ENCODE assay signal across 7 cellular contexts in the genomic region with DNA sequence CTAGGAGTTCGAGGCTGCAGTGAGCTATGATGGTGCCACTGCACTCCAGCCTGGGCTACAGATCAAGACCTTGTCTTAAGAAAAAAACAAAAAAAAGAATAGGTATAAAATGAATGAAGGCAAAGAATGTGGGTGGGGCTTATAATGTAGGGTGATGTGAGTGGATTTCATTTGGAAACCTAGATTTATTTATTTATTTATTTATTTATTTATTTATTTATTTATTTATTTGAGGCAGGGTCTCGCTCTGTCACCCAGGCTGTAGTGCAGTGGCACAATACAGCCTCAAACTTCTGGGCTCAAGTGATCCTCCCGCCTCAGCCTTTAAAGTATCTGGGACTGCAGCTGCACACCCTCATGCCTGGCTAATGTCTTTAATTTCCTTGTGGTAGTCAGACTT. TPM values are rescaled to one million over a fixed set of nuclear protein-coding genes. Genes with fewer than 3 reads are reported as not detected.
DNase-seq lines count a peak whose midpoint lies in the region; ATAC-seq, FAIRE-seq and TF ChIP-seq lines count a peak whose summit lies in the region.
"Not testable (repeated sequence)": the region's sequence is repeated elsewhere in the genome, so short reads cannot be mapped to it uniquely, and the experiment has no call there.
"Had no signal": no experiment of that assay in that cellular context is flagged by ENCODE, and none has a peak within 500 bp of the region (broad histone marks: within the 10 kb centered on the region; RNA-seq: fewer than 3 reads in every experiment).

No MANE protein-coding gene starts in this region.

- not testable (repeated sequence) for H3K4ac ChIP-seq in mesenchymal stem cell (ENCODE audit: low read depth in 1 of 2, low read length in 2 of 2)

- not testable (repeated sequence) for ATAC-seq in A549; activated T-cell treated with anti-CD3 and anti-CD28 coated beads, Interleukin-2, amount 50 U/mL, for 72 hours (replicated peaks in 1 of 2); HepG2

- not testable (repeated sequence) for H3K27me3 ChIP-seq in HepG2 (ENCODE audit: control insufficient read depth in 1 of 2, insufficient read depth in 2 of 2, low read length in 2 of 2); mesenchymal stem cell (ENCODE audit: control insufficient read depth in 1 of 2, insufficient read depth in 1 of 2, low read length in 2 of 2)

- H3K36me3 Mint-ChIP-seq in activated T-cell treated with anti-CD3 and anti-CD28 coated beads, Interleukin-2, amount 50 U/mL, for 72 hours (ENCODE audit: insufficient read depth in 2 of 2) = not testable (repeated sequence)
- H3K36me3 Mint-ChIP-seq in dendritic cell treated with granulocyte-macrophage colony-stimulating factor and Interleukin-4, amounts not matched to agents 40 ng/mL and 50 ng/mL, for 4 days (ENCODE audit: low read depth) = peaks cover 78% of the 10 kb centered on the region

- peak overlapping the region; percentile 63 for H3K27ac Mint-ChIP-seq in activated T-cell treated with anti-CD3 and anti-CD28 coated beads, Interleukin-2, amount 50 U/mL, for 72 hours
- H3K27ac Mint-ChIP-seq in dendritic cell treated with granulocyte-macrophage colony-stimulating factor and Interleukin-4, amounts not matched to agents 40 ng/mL and 50 ng/mL, for 4 days = peak overlapping the region; percentile 60

- not testable (repeated sequence) for H3K27ac ChIP-seq in A549; HEK293 (ENCODE audit: extremely low read depth, low read depth, low read length); HepG2 (ENCODE audit: extremely low read length, insufficient read depth, low read length); mesenchymal stem cell (ENCODE audit: low read length, poor library complexity, severe bottlenecking)

- H3K14ac ChIP-seq in mesenchymal stem cell (ENCODE audit: low read length in 2 of 2) = not testable (repeated sequence)

- H3K4me1 ChIP-seq in A549 (peaks cover 33% of the 10 kb centered on the region), HepG2 (ENCODE audit: insufficient read depth, low read length) (peaks cover 48% of the 10 kb centered on the region)
- H3K4me1 ChIP-seq in HEK293 (ENCODE audit: control insufficient read depth, insufficient read depth, low read length); mesenchymal stem cell (ENCODE audit: control insufficient read depth, insufficient read depth, low read depth, low read length): not testable (repeated sequence)

- TF ChIP-seq RAD21 in A549 (conservative IDR thresholded peaks at IDR 0.05 in 1 of 2, IDR thresholded peaks at IDR 0.05 in 1 of 2); HepG2 (CRISPR knock-in tag; IDR thresholded peaks at IDR 0.05): not testable (repeated sequence)

- FAIRE-seq in A549 (lab: Jason Lieb, UNC); HepG2 (lab: Jason Lieb, UNC): not testable (repeated sequence)

- H3K9ac ChIP-seq in HepG2 (ENCODE audit: insufficient read depth, low read depth, low read length); mesenchymal stem cell (ENCODE audit: low read length): not testable (repeated sequence)

- H2AFZ ChIP-seq in HepG2 (ENCODE audit: low read length); mesenchymal stem cell (ENCODE audit: low read depth, low read length): not testable (repeated sequence)

- DNase-seq in A549 (ENCODE audit: low read depth in 1 of 2, low spot score in 1 of 2); activated T-cell treated with anti-CD3 and anti-CD28 coated beads, Interleukin-2, amount 50 U/mL, for 72 hours; HepG2 (ENCODE audit: low spot score): not testable (repeated sequence)
- peak; percentile 4 for DNase-seq in mesenchymal stem cell

- not testable (repeated sequence) for H4K91ac ChIP-seq in mesenchymal stem cell (ENCODE audit: low read length)

- not testable (repeated sequence) for H2BK5ac ChIP-seq in mesenchymal stem cell (ENCODE audit: low read depth, low read length, poor library complexity, severe bottlenecking)

- CTCF ChIA-PET in A549 (lab: Yijun Ruan, JAX) = interaction anchor here (2.9 kb wide), 1 partner anchor 29 kb away, joined by 7 read pairs; the partner anchor contains the start of gene NHLRC1
- CTCF ChIA-PET in HEK293 (lab: Yijun Ruan, JAX) = interaction anchor here (2.0 kb wide), 1 partner anchor 29 kb away, joined by 5 read pairs; the partner anchor contains the start of gene NHLRC1
- CTCF ChIA-PET in HepG2 (lab: Yijun Ruan, JAX; ENCODE audit: low intra/inter-chr PET ratio, low total read pairs) = not testable (repeated sequence)

- TF ChIP-seq CTCF in A549 (IDR thresholded peaks at IDR 0.05); HEK293 (tag by site-specific recombination; IDR thresholded peaks at IDR 0.05); HepG2 (CRISPR knock-in tag; IDR thresholded peaks at IDR 0.05): not testable (repeated sequence)

- H4K8ac ChIP-seq in mesenchymal stem cell (ENCODE audit: low read length) = not testable (repeated sequence)

- 91% methylated on average over 3 of the region's 3 CpGs for WGBS in A549 (ENCODE audit: missing lambda C conversion rate)
- WGBS in HepG2 (ENCODE audit: low lambda C conversion rate) = 97% methylated on average over 3 of the region's 3 CpGs
- whole genome bisulfite sequencing in mesenchymal stem cell = 97% methylated on average over 3 of the region's 3 CpGs

- peaks cover 20% of the 10 kb centered on the region for H3K79me1 ChIP-seq in mesenchymal stem cell (replicated peaks; ENCODE audit: low read length, poor library complexity, severe bottlenecking)

- not testable (repeated sequence) for H3K36me3 ChIP-seq in HEK293 (ENCODE audit: control insufficient read depth in 2 of 2, insufficient read depth in 1 of 2, low read length in 2 of 2); HepG2 (replicated peaks in 1 of 2; ENCODE audit: control insufficient read depth in 1 of 2, insufficient read depth in 2 of 2, low read length in 2 of 2); mesenchymal stem cell (ENCODE audit: control insufficient read depth in 1 of 2, insufficient read depth in 2 of 2, low read depth in 1 of 2, low read length in 2 of 2)

- not testable (repeated sequence) for H3K4me2 ChIP-seq in A549; HepG2 (ENCODE audit: low read depth, low read length); mesenchymal stem cell (ENCODE audit: low read length, poor library complexity, severe bottlenecking)

- H2AK5ac ChIP-seq in mesenchymal stem cell (ENCODE audit: low read length, severe bottlenecking) = not testable (repeated sequence)

- not testable (repeated sequence) for H2BK120ac ChIP-seq in mesenchymal stem cell (ENCODE audit: low read depth, low read length)

- H4K20me1 ChIP-seq in HepG2 (ENCODE audit: insufficient read depth, low read length) = not testable (repeated sequence)

- not testable (repeated sequence) for TF ChIP-seq EP300 in A549 (IDR thresholded peaks at IDR 0.05); HepG2 (IDR thresholded peaks at IDR 0.05; ENCODE audit: low read depth in 2 of 2, low read length in 2 of 2); HepG2 (CRISPR knock-in tag; IDR thresholded peaks at IDR 0.05; ENCODE audit: borderline replicate concordance)

- H3K4me1 Mint-ChIP-seq in activated T-cell treated with anti-CD3 and anti-CD28 coated beads, Interleukin-2, amount 50 U/mL, for 72 hours (ENCODE audit: low read depth) = peaks cover 51% of the 10 kb centered on the region
- peaks cover 43% of the 10 kb centered on the region for H3K4me1 Mint-ChIP-seq in dendritic cell treated with granulocyte-macrophage colony-stimulating factor and Interleukin-4, amounts not matched to agents 40 ng/mL and 50 ng/mL, for 4 days (ENCODE audit: low read depth)

- not testable (repeated sequence) for H2BK12ac ChIP-seq in mesenchymal stem cell (ENCODE audit: low read length in 2 of 2)

- not testable (repeated sequence) for H3K79me2 ChIP-seq in HepG2 (ENCODE audit: insufficient read depth, low read length)

- not testable (repeated sequence) for H3K9me3 Mint-ChIP-seq in activated T-cell treated with anti-CD3 and anti-CD28 coated beads, Interleukin-2, amount 50 U/mL, for 72 hours; dendritic cell treated with granulocyte-macrophage colony-stimulating factor and Interleukin-4, amounts not matched to agents 40 ng/mL and 50 ng/mL, for 4 days

- not testable (repeated sequence) for H3K4me3 ChIP-seq in A549; HEK293 (ENCODE audit: low read depth, low read length); HepG2 (replicated peaks in 1 of 3; ENCODE audit: insufficient read depth in 1 of 3, low read depth in 2 of 3, low read length in 3 of 3); mesenchymal stem cell (ENCODE audit: insufficient read depth in 1 of 2, low read depth in 1 of 2, low read length in 2 of 2)

- not testable (repeated sequence) for H3K18ac ChIP-seq in mesenchymal stem cell (ENCODE audit: low read depth in 1 of 2, low read length in 2 of 2)

- intact Hi-C loops in dendritic cell treated with granulocyte-macrophage colony-stimulating factor and Interleukin-4, amounts not matched to agents 40 ng/mL and 50 ng/mL, for 4 days (cut with micrococcal nuclease) = loop anchor here (10.0 kb wide), 2 partner anchors 173 to 447 kb away; partner anchors contain the start of gene NUP153
- intact Hi-C loops in HepG2 (cut with micrococcal nuclease; ENCODE audit: unreplicated experiment) = loop anchor here (10.0 kb wide), 2 partner anchors 167 to 447 kb away; partner anchors contain the start of genes KIF13A and NUP153

- not testable (repeated sequence) for TF ChIP-seq POLR2A in A549 (IDR thresholded peaks at IDR 0.05; ENCODE audit: low read length); HepG2 (IDR thresholded peaks at IDR 0.05; ENCODE audit: insufficient read depth in 1 of 2, low read depth in 2 of 2, low read length in 2 of 2)

- H2BK15ac ChIP-seq in mesenchymal stem cell (ENCODE audit: low read depth, poor library complexity, severe bottlenecking) = not testable (repeated sequence)

- not testable (repeated sequence) for H3K27me3 Mint-ChIP-seq in activated T-cell treated with anti-CD3 and anti-CD28 coated beads, Interleukin-2, amount 50 U/mL, for 72 hours (ENCODE audit: low read depth); dendritic cell treated with granulocyte-macrophage colony-stimulating factor and Interleukin-4, amounts not matched to agents 40 ng/mL and 50 ng/mL, for 4 days

- in situ Hi-C loops in HepG2 (cut with HindIII; ENCODE audit: extremely low pct_ligation_motif_present, low pct_unique_long_range_greater_than_20kb) = not testable (repeated sequence)

- not testable (repeated sequence) for BruUV-seq in HepG2 (replicated peaks; lab: Mats Ljungman, UMichigan)

- H3K4me3 Mint-ChIP-seq in activated T-cell treated with anti-CD3 and anti-CD28 coated beads, Interleukin-2, amount 50 U/mL, for 72 hours; dendritic cell treated with granulocyte-macrophage colony-stimulating factor and Interleukin-4, amounts not matched to agents 40 ng/mL and 50 ng/mL, for 4 days: not testable (repeated sequence)

- H3K9me3 ChIP-seq in A549; HEK293 (ENCODE audit: control insufficient read depth, insufficient read depth, low read depth, low read length); HepG2 (ENCODE audit: low read length); mesenchymal stem cell (ENCODE audit: control insufficient read depth, low read length): not testable (repeated sequence)

- not testable (repeated sequence) for H3K23ac ChIP-seq in mesenchymal stem cell (ENCODE audit: low read length in 2 of 2)

- POLR2A ChIA-PET in A549 (lab: Yijun Ruan, JAX); HEK293 (lab: Yijun Ruan, JAX); HepG2 (lab: Yijun Ruan, JAX): not testable (repeated sequence)

RNA-seq across cellular contexts. Expression of gene TPMT, which starts 3.5 kb away (rescaled TPM):
- polyA plus RNA-seq in A549 (2011; rRNA removed) (13.4 and 16.5 TPM in 2 replicates), A549 (2017; fragmentation: RNase III; extraction: RNeasy Plus Mini Kit Qiagen cat#74134 plus additional on column Dnase treatment) (11.0 to 11.2 TPM (median 11.2 TPM) in 3 replicates), HepG2 (2011; rRNA removed) (9.5 and 11.1 TPM in 2 replicates)
- 4.0 and 4.3 TPM in 2 replicates for polyA plus RNA-seq in A549 (2012; cell fraction: cytosol; rRNA removed)
- 1.0 and 1.9 TPM in 2 replicates for polyA plus RNA-seq in A549 (2012; cell fraction: nucleus; rRNA removed)
- 2.8 and 3.0 TPM in 2 replicates for polyA minus RNA-seq in A549 (2011; rRNA and poly(A)+ RNA removed)
- 1 to 10 TPM; 6.7 to 8.2 TPM for total RNA-seq in activated T-cell treated with anti-CD3 and anti-CD28 coated beads, Interleukin-2, amount 50 U/mL, for 72 hours
- 22.8 and 33.3 TPM in 2 replicates for total RNA-seq in HepG2 (2016; rRNA removed; fragmentation: Illumina TruSeq; extraction: Trizol)
- 6.9 and 7.2 TPM in 2 replicates for total RNA-seq in HepG2 (2016; cell fraction: cytosol; rRNA removed; fragmentation: Illumina TruSeq; extraction: Trizol; ENCODE audit: low read depth)
- total RNA-seq in HepG2 (2016; cell fraction: insoluble cytoplasmic fraction; rRNA removed; fragmentation: Illumina TruSeq; extraction: Trizol) = 22.5 and 34.3 TPM in 2 replicates
- total RNA-seq in HepG2 (2016; cell fraction: membrane; rRNA removed; fragmentation: Illumina TruSeq; extraction: Trizol) = 16.6 and 17.8 TPM in 2 replicates
- 8.8 and 9.6 TPM in 2 replicates for total RNA-seq in HepG2 (2016; cell fraction: nucleus; rRNA removed; fragmentation: Illumina TruSeq; extraction: Trizol)
- 6.1 and 8.9 TPM in 2 replicates for polyA plus RNA-seq in HepG2 (2011; cell fraction: cytosol; rRNA removed)
- 1.9 and 2.4 TPM in 2 replicates for polyA plus RNA-seq in HepG2 (2011; cell fraction: nucleus; rRNA removed)
- 9.8 and 12.6 TPM in 2 replicates for polyA plus RNA-seq in HepG2 (2012)
- 9.7 and 11.0 TPM in 2 replicates for polyA plus RNA-seq in HepG2 (2016; cell fraction: cytosol; fragmentation: Illumina TruSeq; extraction: Trizol; ENCODE audit: low read depth)
- 43.3 and 51.0 TPM in 2 replicates for polyA plus RNA-seq in HepG2 (2016; cell fraction: insoluble cytoplasmic fraction; fragmentation: Illumina TruSeq; extraction: Trizol; ENCODE audit: low read depth)
- 18.1 and 18.9 TPM in 2 replicates for polyA plus RNA-seq in HepG2 (2016; cell fraction: membrane; fragmentation: Illumina TruSeq; extraction: Trizol; ENCODE audit: low read depth)
- polyA plus RNA-seq in HepG2 (2016; cell fraction: nucleus; fragmentation: Illumina TruSeq; extraction: Trizol; ENCODE audit: insufficient read depth, low read depth) = 17.2 and 20.4 TPM in 2 replicates
- 2.2 and 4.7 TPM in 2 replicates for polyA minus RNA-seq in HepG2 (2011; rRNA and poly(A)+ RNA removed; ENCODE audit: low replicate concordance)
- 4.4 TPM in 2 replicates for polyA minus RNA-seq in HepG2 (2011; cell fraction: cytosol; rRNA and poly(A)+ RNA removed)
- polyA minus RNA-seq in HepG2 (2011; cell fraction: nucleus; rRNA and poly(A)+ RNA removed) = 3.2 and 4.7 TPM in 2 replicates
- polyA plus RNA-seq in mesenchymal stem cell (2013, experiment 1 of 2) = 10.9 TPM
- 11.1 TPM for polyA plus RNA-seq in mesenchymal stem cell (2013, experiment 2 of 2)

RNA-seq across cellular contexts. Expression of gene KDM1B, which starts 3.8 kb away (rescaled TPM):
- 14.5 and 14.9 TPM in 2 replicates for polyA plus RNA-seq in A549 (2011; rRNA removed)
- 7.5 and 7.7 TPM in 2 replicates for polyA plus RNA-seq in A549 (2012; cell fraction: cytosol; rRNA removed)
- 3.8 and 4.7 TPM in 2 replicates for polyA plus RNA-seq in A549 (2012; cell fraction: nucleus; rRNA removed)
- polyA plus RNA-seq in A549 (2017; fragmentation: RNase III; extraction: RNeasy Plus Mini Kit Qiagen cat#74134 plus additional on column Dnase treatment) = 11.0 to 11.3 TPM (median 11.3 TPM) in 3 replicates
- 13.0 and 15.7 TPM in 2 replicates for polyA minus RNA-seq in A549 (2011; rRNA and poly(A)+ RNA removed)
- total RNA-seq in activated T-cell treated with anti-CD3 and anti-CD28 coated beads, Interleukin-2, amount 50 U/mL, for 72 hours = 10 to 100 TPM in 1 of 2 donors, 1 to 10 TPM in 1; 9.9 to 12.2 TPM
- 13.2 and 22.1 TPM in 2 replicates for total RNA-seq in HepG2 (2016; rRNA removed; fragmentation: Illumina TruSeq; extraction: Trizol)
- 5.9 and 7.8 TPM in 2 replicates for total RNA-seq in HepG2 (2016; cell fraction: cytosol; rRNA removed; fragmentation: Illumina TruSeq; extraction: Trizol; ENCODE audit: low read depth)
- total RNA-seq in HepG2 (2016; cell fraction: insoluble cytoplasmic fraction; rRNA removed; fragmentation: Illumina TruSeq; extraction: Trizol) = 13.0 and 19.5 TPM in 2 replicates
- total RNA-seq in HepG2 (2016; cell fraction: membrane; rRNA removed; fragmentation: Illumina TruSeq; extraction: Trizol) = 9.4 and 9.5 TPM in 2 replicates
- 11.7 and 12.5 TPM in 2 replicates for total RNA-seq in HepG2 (2016; cell fraction: nucleus; rRNA removed; fragmentation: Illumina TruSeq; extraction: Trizol)
- polyA plus RNA-seq in HepG2 (2011; rRNA removed) = 9.2 and 9.8 TPM in 2 replicates
- 6.8 and 7.3 TPM in 2 replicates for polyA plus RNA-seq in HepG2 (2011; cell fraction: cytosol; rRNA removed)
- 7.2 and 8.6 TPM in 2 replicates for polyA plus RNA-seq in HepG2 (2011; cell fraction: nucleus; rRNA removed)
- polyA plus RNA-seq in HepG2 (2012) = 8.3 and 8.4 TPM in 2 replicates
- 1.1 and 1.2 TPM in 2 replicates for polyA plus RNA-seq in HepG2 (2016; cell fraction: cytosol; fragmentation: Illumina TruSeq; extraction: Trizol; ENCODE audit: low read depth)
- 21.7 and 21.8 TPM in 2 replicates for polyA plus RNA-seq in HepG2 (2016; cell fraction: insoluble cytoplasmic fraction; fragmentation: Illumina TruSeq; extraction: Trizol; ENCODE audit: low read depth)
- 4.8 and 5.0 TPM in 2 replicates for polyA plus RNA-seq in HepG2 (2016; cell fraction: membrane; fragmentation: Illumina TruSeq; extraction: Trizol; ENCODE audit: low read depth)
- polyA plus RNA-seq in HepG2 (2016; cell fraction: nucleus; fragmentation: Illumina TruSeq; extraction: Trizol; ENCODE audit: insufficient read depth, low read depth) = 16.9 and 18.0 TPM in 2 replicates
- 12.9 and 19.5 TPM in 2 replicates for polyA minus RNA-seq in HepG2 (2011; rRNA and poly(A)+ RNA removed; ENCODE audit: low replicate concordance)
- polyA minus RNA-seq in HepG2 (2011; cell fraction: cytosol; rRNA and poly(A)+ RNA removed) = 10.6 and 12.8 TPM in 2 replicates
- 7.3 and 9.9 TPM in 2 replicates for polyA minus RNA-seq in HepG2 (2011; cell fraction: nucleus; rRNA and poly(A)+ RNA removed)
- 8.9 TPM for polyA plus RNA-seq in mesenchymal stem cell (2013, experiment 1 of 2)
- polyA plus RNA-seq in mesenchymal stem cell (2013, experiment 2 of 2) = 9.3 TPM

RNA-seq across cellular contexts. Expression of gene NHLRC1, which starts 28.9 kb away (rescaled TPM):
- polyA plus RNA-seq in A549 (2011; rRNA removed) (1.7 and 2.0 TPM in 2 replicates), A549 (2017; fragmentation: RNase III; extraction: RNeasy Plus Mini Kit Qiagen cat#74134 plus additional on column Dnase treatment) (2.7 to 3.1 TPM (median 3.1 TPM) in 3 replicates), HepG2 (2011; rRNA removed) (0.04 TPM in 1 of 2 replicates, not detected in the other)
- 1.1 and 1.3 TPM in 2 replicates for polyA plus RNA-seq in A549 (2012; cell fraction: cytosol; rRNA removed)
- 0.94 and 1.4 TPM in 2 replicates for polyA plus RNA-seq in A549 (2012; cell fraction: nucleus; rRNA removed)
- polyA minus RNA-seq in A549 (2011; rRNA and poly(A)+ RNA removed) = 0.88 and 0.91 TPM in 2 replicates
- under 1 TPM; 0.14 TPM for total RNA-seq in activated T-cell treated with anti-CD3 and anti-CD28 coated beads, Interleukin-2, amount 50 U/mL, for 72 hours
- total RNA-seq in HepG2 (2016; rRNA removed; fragmentation: Illumina TruSeq; extraction: Trizol) = 0.11 and 0.20 TPM in 2 replicates
- total RNA-seq in HepG2 (2016; cell fraction: cytosol; rRNA removed; fragmentation: Illumina TruSeq; extraction: Trizol; ENCODE audit: low read depth) = 0.18 TPM in 1 of 2 replicates, not detected in the other
- 0.10 and 0.17 TPM in 2 replicates for total RNA-seq in HepG2 (2016; cell fraction: insoluble cytoplasmic fraction; rRNA removed; fragmentation: Illumina TruSeq; extraction: Trizol)
- total RNA-seq in HepG2 (2016; cell fraction: membrane; rRNA removed; fragmentation: Illumina TruSeq; extraction: Trizol) = 0.21 and 0.28 TPM in 2 replicates
- 0.25 and 0.28 TPM in 2 replicates for total RNA-seq in HepG2 (2016; cell fraction: nucleus; rRNA removed; fragmentation: Illumina TruSeq; extraction: Trizol)
- 0.03 TPM in 1 of 2 replicates, not detected in the other for polyA plus RNA-seq in HepG2 (2011; cell fraction: cytosol; rRNA removed)
- 0.06 and 0.07 TPM in 2 replicates for polyA plus RNA-seq in HepG2 (2011; cell fraction: nucleus; rRNA removed)
- not detected in 2 replicates for polyA plus RNA-seq in HepG2 (2012)
- 0.08 TPM in 1 of 2 replicates, not detected in the other for polyA plus RNA-seq in HepG2 (2016; cell fraction: cytosol; fragmentation: Illumina TruSeq; extraction: Trizol; ENCODE audit: low read depth)
- 0.10 and 0.16 TPM in 2 replicates for polyA plus RNA-seq in HepG2 (2016; cell fraction: insoluble cytoplasmic fraction; fragmentation: Illumina TruSeq; extraction: Trizol; ENCODE audit: low read depth)
- polyA plus RNA-seq in HepG2 (2016; cell fraction: membrane; fragmentation: Illumina TruSeq; extraction: Trizol; ENCODE audit: low read depth) = 0.08 and 0.12 TPM in 2 replicates
- not detected in 2 replicates for polyA plus RNA-seq in HepG2 (2016; cell fraction: nucleus; fragmentation: Illumina TruSeq; extraction: Trizol; ENCODE audit: insufficient read depth, low read depth)
- not detected in 2 replicates for polyA minus RNA-seq in HepG2 (2011; rRNA and poly(A)+ RNA removed; ENCODE audit: low replicate concordance)
- polyA minus RNA-seq in HepG2 (2011; cell fraction: cytosol; rRNA and poly(A)+ RNA removed) = not detected in 2 replicates
- not detected in 2 replicates for polyA minus RNA-seq in HepG2 (2011; cell fraction: nucleus; rRNA and poly(A)+ RNA removed)
- 0.75 TPM for polyA plus RNA-seq in mesenchymal stem cell (2013, experiment 1 of 2)
- polyA plus RNA-seq in mesenchymal stem cell (2013, experiment 2 of 2) = 0.74 TPM
- total RNA-seq: A172 had no signal
